ENCODE assay signal across 10 cellular contexts in the genomic region with DNA sequence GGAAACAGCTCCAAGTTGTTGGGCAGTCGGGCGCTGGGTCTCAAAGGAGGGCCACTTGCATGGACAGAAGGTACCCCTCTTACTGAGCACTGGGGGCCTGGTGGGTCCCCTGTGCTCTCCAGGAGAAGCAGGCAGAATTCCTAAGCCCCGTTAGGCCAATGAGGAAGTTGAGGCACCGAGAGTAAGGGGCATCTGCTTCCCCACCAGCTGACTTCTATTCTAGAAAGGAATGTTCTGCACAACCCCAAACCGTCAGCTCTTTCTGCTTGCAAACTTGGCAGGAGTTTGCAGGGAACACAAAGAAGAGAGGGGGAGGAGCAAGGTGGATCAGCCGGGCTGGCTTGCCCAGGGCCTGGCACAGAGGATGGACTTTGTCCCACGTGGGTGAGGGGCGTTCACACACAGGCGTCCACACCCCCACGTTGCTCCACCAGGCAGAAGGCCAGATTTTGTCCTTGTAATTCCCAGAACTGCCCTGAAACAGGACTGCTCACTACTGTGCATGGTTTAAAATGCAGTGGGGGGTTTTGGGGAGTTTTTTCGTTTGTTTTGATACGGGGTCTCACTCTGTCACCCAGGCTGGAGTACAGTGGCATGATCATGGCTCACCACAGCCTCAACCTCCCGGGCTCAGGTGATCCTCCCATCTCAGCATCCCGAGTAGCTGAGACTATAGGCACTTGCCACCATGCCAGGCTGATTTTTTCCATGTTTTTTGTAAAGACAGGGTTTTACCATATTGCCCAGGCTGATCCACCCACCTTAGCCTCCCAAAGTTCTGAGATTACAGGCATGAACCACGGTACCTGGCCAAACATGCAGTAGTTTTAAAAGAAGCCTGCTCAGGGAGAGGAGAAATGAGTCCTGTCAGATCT.
A peak's percentile ranks its signal among the peaks of the same experiment; 100 is the strongest.
DNase-seq lines count a peak whose midpoint lies in the region; ATAC-seq and TF ChIP-seq lines count a peak whose summit lies in the region.
"Had no signal": no experiment of that assay in that cellular context is flagged by ENCODE, and none has a peak within 500 bp of the region (broad histone marks: within the 10 kb centered on the region; RNA-seq: fewer than 3 reads in every experiment).

No MANE protein-coding gene starts in this region.

- no peak overlapping the region for H3K4me3 ChIP-seq in esophagus squamous epithelium
- peak overlapping the region in 1 of 2 donors; percentile 27 for H3K4me3 ChIP-seq in muscle layer of duodenum (ENCODE audit: low read depth in 1 of 2, low read length in 2 of 2)

- H3K27ac ChIP-seq in esophagus squamous epithelium (peak overlapping the region in 3 of 4 donors; percentile 57 to 74 (median 67)), muscle layer of duodenum (ENCODE audit: low read length) (peak overlapping the region; percentile 83)

- intact Hi-C loops in Right ventricle myocardium inferior (cut with DNase I) (no loop called here), cardiac septum (cut with DNase I) (no loop called here), esophagus squamous epithelium (cut with DNase I) (no loop called here)

- 21 to 25% methylated on average over 11 of the region's 15 CpGs for WGBS in esophagus squamous epithelium, 2 donors

- H3K9me3 ChIP-seq in esophagus squamous epithelium (no peaks in the 10 kb centered on the region), muscle layer of duodenum (ENCODE audit: control insufficient read depth in 1 of 2, low read length in 2 of 2) (no peaks in the 10 kb centered on the region)

- H3K4me1 ChIP-seq in esophagus squamous epithelium (peaks cover 27 to 38% (median 27%) of the 10 kb centered on the region in 3 donors), muscle layer of duodenum (ENCODE audit: control insufficient read depth in 1 of 2, insufficient read depth in 2 of 2, low read length in 2 of 2) (peaks cover 24 to 28% of the 10 kb centered on the region in 2 donors)

- H3K36me3 ChIP-seq in esophagus squamous epithelium (no peaks in the 10 kb centered on the region), muscle layer of duodenum (ENCODE audit: control insufficient read depth in 1 of 2, insufficient read depth in 2 of 2, low read length in 2 of 2) (no peaks in the 10 kb centered on the region)

- peak; percentile 80 for DNase-seq in Right ventricle myocardium inferior (ENCODE audit: missing footprints)
- no peak for DNase-seq in cardiac septum (ENCODE audit: low spot score)
- DNase-seq in esophagus squamous epithelium (lab: John Stamatoyannopoulos, UW), result no peak
- no peak for DNase-seq in RKO (ENCODE audit: low spot score)
- DNase-seq in KG1 (lab: John Stamatoyannopoulos, UW), result no peak
- DNase-seq in GF-D8 (lab: John Stamatoyannopoulos, UW), result no peak
- DNase-seq: activated CD8-positive, alpha-beta T cell treated with anti-CD3 and anti-CD28 coated beads for 36 hours; AML-193 had no signal

- TF ChIP-seq POLR2A in esophagus squamous epithelium (IDR thresholded peaks at IDR 0.05), result no peak

- no peak for TF ChIP-seq CTCF in esophagus squamous epithelium (IDR thresholded peaks at IDR 0.05)

- peaks cover 0 to 6% (median 0%) of the 10 kb centered on the region in 4 donors for H3K27me3 ChIP-seq in esophagus squamous epithelium
- H3K27me3 ChIP-seq in muscle layer of duodenum (ENCODE audit: low read depth, low read length), result no peaks in the 10 kb centered on the region

- peak; percentile 62 for ATAC-seq in Right ventricle myocardium inferior
- ATAC-seq in HG03025 (IDR thresholded peaks at IDR 0.05; ENCODE audit: low FRiP score, unreplicated experiment), result no peak
- ATAC-seq: activated CD8-positive, alpha-beta T cell treated with anti-CD3 and anti-CD28 coated beads for 36 hours had no signal
